Comparison of ENCODE assay signal across 1 cellular context in the genomic region with DNA sequence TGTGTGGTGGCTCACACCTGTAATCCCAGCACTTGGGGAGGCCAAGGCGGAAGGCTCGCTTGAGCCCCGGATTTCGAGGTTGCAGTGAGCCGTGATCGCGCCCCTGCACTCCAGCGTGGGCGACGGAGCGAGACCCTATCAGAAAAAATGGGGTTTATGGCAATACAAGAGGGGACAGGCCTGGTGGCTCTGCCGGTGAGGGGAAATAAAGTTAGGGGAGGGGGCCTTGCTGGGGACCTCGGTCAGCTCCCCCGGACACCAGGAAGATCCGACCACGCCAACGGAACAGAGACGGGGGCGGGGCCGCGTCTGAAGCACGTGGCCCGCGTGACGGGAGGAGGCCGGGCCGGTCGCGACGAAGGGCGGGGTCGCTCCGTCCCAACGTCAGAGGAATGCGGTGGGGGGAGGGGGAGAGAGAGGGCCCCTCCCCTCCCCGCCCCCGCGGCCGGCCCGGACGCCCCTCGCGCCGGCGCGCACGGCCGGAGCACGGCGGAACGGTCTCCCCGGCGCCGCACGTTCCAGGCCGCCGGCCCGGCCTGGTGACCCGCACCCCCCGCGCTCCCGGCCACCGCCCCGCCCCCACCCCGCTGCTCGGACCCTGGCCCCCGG.
TF ChIP-seq lines count a peak whose summit lies in the region.

No MANE protein-coding gene starts in this region.

TF ChIP-seq in K562, 482 proteins besides CTCF, POLR2A, EP300 and RAD21 (continued from another document and continues in another):
- TF ChIP-seq JUN (IDR thresholded peaks at IDR 0.05; ENCODE audit: borderline replicate concordance, low read depth, low read length) = peak; percentile 65; the same call in 1 of the 2 replicates
- TF ChIP-seq JUN (CRISPR knock-in tag; IDR thresholded peaks at IDR 0.05; ENCODE audit: borderline replicate concordance) = no peak
- TF ChIP-seq, protein P1, sequence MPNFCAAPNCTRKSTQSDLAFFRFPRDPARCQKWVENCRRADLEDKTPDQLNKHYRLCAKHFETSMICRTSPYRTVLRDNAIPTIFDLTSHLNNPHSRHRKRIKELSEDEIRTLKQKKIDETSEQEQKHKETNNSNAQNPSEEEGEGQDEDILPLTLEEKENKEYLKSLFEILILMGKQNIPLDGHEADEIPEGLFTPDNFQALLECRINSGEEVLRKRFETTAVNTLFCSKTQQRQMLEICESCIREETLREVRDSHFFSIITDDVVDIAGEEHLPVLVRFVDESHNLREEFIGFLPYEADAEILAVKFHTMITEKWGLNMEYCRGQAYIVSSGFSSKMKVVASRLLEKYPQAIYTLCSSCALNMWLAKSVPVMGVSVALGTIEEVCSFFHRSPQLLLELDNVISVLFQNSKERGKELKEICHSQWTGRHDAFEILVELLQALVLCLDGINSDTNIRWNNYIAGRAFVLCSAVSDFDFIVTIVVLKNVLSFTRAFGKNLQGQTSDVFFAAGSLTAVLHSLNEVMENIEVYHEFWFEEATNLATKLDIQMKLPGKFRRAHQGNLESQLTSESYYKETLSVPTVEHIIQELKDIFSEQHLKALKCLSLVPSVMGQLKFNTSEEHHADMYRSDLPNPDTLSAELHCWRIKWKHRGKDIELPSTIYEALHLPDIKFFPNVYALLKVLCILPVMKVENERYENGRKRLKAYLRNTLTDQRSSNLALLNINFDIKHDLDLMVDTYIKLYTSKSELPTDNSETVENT (CRISPR knock-in tag; IDR thresholded peaks at IDR 0.05) = no peak
- no peak for TF ChIP-seq CBFA2T3 (IDR thresholded peaks at IDR 0.05)
- TF ChIP-seq SRSF7 (optimal IDR thresholded peaks at IDR 0.05; ENCODE audit: low read depth, low read length) = no peak
- TF ChIP-seq, protein P2, sequence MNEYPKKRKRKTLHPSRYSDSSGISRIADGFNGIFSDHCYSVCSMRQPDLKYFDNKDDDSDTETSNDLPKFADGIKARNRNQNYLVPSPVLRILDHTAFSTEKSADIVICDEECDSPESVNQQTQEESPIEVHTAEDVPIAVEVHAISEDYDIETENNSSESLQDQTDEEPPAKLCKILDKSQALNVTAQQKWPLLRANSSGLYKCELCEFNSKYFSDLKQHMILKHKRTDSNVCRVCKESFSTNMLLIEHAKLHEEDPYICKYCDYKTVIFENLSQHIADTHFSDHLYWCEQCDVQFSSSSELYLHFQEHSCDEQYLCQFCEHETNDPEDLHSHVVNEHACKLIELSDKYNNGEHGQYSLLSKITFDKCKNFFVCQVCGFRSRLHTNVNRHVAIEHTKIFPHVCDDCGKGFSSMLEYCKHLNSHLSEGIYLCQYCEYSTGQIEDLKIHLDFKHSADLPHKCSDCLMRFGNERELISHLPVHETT (CRISPR knock-in tag; conservative IDR thresholded peaks at IDR 0.05 in 1 of 2, IDR thresholded peaks at IDR 0.05 in 1 of 2) = peak in 1 of 2 experiments; percentile 99; a peak in 2 of 4 replicates
- TF ChIP-seq RAD51 (IDR thresholded peaks at IDR 0.05; ENCODE audit: borderline replicate concordance, low read depth) = peak; percentile 85
- TF ChIP-seq CREM (IDR thresholded peaks at IDR 0.05; ENCODE audit: low read depth) = peak; percentile 97
- TF ChIP-seq, protein P3, sequence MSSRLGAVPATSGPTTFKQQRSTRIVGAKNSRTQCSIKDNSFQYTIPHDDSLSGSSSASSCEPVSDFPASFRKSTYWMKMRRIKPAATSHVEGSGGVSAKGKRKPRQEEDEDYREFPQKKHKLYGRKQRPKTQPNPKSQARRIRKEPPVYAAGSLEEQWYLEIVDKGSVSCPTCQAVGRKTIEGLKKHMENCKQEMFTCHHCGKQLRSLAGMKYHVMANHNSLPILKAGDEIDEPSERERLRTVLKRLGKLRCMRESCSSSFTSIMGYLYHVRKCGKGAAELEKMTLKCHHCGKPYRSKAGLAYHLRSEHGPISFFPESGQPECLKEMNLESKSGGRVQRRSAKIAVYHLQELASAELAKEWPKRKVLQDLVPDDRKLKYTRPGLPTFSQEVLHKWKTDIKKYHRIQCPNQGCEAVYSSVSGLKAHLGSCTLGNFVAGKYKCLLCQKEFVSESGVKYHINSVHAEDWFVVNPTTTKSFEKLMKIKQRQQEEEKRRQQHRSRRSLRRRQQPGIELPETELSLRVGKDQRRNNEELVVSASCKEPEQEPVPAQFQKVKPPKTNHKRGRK (tag; IDR thresholded peaks at IDR 0.05) = no peak
- TF ChIP-seq TEAD4 (IDR thresholded peaks at IDR 0.05; ENCODE audit: low read length) = peak; percentile 67; the same call in 1 of the 2 replicates
- TF ChIP-seq TEAD4 (CRISPR knock-in tag; IDR thresholded peaks at IDR 0.05; ENCODE audit: borderline replicate concordance) = no peak
- no peak for TF ChIP-seq ZNF217 (CRISPR knock-in tag; IDR thresholded peaks at IDR 0.05)
- no peak for TF ChIP-seq CEBPG (CRISPR knock-in tag; IDR thresholded peaks at IDR 0.05)
- no peak for TF ChIP-seq CEBPG (tag; conservative IDR thresholded peaks at IDR 0.05 in 1 of 2, IDR thresholded peaks at IDR 0.05 in 1 of 2)
- TF ChIP-seq PTRF (tag; IDR thresholded peaks at IDR 0.05) = no peak
- TF ChIP-seq HNRNPLL (IDR thresholded peaks at IDR 0.05; ENCODE audit: low read depth, low read length, poor library complexity, severe bottlenecking) = no peak
- peak; percentile 44 for TF ChIP-seq CBFA2T2 (conservative IDR thresholded peaks at IDR 0.05)
- TF ChIP-seq, protein P4, sequence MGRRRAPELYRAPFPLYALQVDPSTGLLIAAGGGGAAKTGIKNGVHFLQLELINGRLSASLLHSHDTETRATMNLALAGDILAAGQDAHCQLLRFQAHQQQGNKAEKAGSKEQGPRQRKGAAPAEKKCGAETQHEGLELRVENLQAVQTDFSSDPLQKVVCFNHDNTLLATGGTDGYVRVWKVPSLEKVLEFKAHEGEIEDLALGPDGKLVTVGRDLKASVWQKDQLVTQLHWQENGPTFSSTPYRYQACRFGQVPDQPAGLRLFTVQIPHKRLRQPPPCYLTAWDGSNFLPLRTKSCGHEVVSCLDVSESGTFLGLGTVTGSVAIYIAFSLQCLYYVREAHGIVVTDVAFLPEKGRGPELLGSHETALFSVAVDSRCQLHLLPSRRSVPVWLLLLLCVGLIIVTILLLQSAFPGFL (CRISPR knock-in tag; IDR thresholded peaks at IDR 0.05) = no peak
- no peak for TF ChIP-seq POLR2AphosphoS2 (IDR thresholded peaks at IDR 0.05; ENCODE audit: low read length)
- peak; percentile 71 for TF ChIP-seq POLR2B (IDR thresholded peaks at IDR 0.05; ENCODE audit: low read depth, partially characterized antibody)
- no peak for TF ChIP-seq HSF4 (CRISPR knock-in tag; IDR thresholded peaks at IDR 0.05; ENCODE audit: borderline replicate concordance)
- TF ChIP-seq XRCC3 (IDR thresholded peaks at IDR 0.05) = no peak
- TF ChIP-seq ATF1 (CRISPR knock-in tag; IDR thresholded peaks at IDR 0.05) = peak; percentile 80
- TF ChIP-seq ATF1 (tag; IDR thresholded peaks at IDR 0.05) = peak; percentile 92
- no peak for TF ChIP-seq DACH1 (IDR thresholded peaks at IDR 0.05; ENCODE audit: partially characterized antibody)
- TF ChIP-seq DIDO1 (tag; IDR thresholded peaks at IDR 0.05; ENCODE audit: low read depth) = no peak
- TF ChIP-seq ZNF75A (CRISPR knock-in tag; IDR thresholded peaks at IDR 0.05) = no peak
- no peak for TF ChIP-seq ZNF133 (CRISPR knock-in tag; IDR thresholded peaks at IDR 0.05)
- TF ChIP-seq MAFF (IDR thresholded peaks at IDR 0.05; ENCODE audit: low read length) = no peak
- TF ChIP-seq, protein P5, sequence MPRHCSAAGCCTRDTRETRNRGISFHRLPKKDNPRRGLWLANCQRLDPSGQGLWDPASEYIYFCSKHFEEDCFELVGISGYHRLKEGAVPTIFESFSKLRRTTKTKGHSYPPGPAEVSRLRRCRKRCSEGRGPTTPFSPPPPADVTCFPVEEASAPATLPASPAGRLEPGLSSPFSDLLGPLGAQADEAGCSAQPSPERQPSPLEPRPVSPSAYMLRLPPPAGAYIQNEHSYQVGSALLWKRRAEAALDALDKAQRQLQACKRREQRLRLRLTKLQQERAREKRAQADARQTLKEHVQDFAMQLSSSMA (CRISPR knock-in tag; IDR thresholded peaks at IDR 0.05) = peak; percentile 54; the same call in 1 of the 2 replicates
- no peak for TF ChIP-seq RBM22 (IDR thresholded peaks at IDR 0.05; ENCODE audit: low read depth, low read length, poor library complexity, severe bottlenecking)
- no peak for TF ChIP-seq ZNF3 (CRISPR knock-in tag; IDR thresholded peaks at IDR 0.05)
- peak; percentile 42 for TF ChIP-seq ZFX (CRISPR knock-in tag; IDR thresholded peaks at IDR 0.05)
- TF ChIP-seq FOXM1 (IDR thresholded peaks at IDR 0.05; ENCODE audit: low read depth) = no peak
- no peak for TF ChIP-seq FOXM1 (CRISPR knock-in tag; IDR thresholded peaks at IDR 0.05; ENCODE audit: low read depth)
- no peak for TF ChIP-seq POU5F1 (IDR thresholded peaks at IDR 0.05; ENCODE audit: borderline replicate concordance, low read depth, low read length, partially characterized antibody)
- TF ChIP-seq, protein P6, sequence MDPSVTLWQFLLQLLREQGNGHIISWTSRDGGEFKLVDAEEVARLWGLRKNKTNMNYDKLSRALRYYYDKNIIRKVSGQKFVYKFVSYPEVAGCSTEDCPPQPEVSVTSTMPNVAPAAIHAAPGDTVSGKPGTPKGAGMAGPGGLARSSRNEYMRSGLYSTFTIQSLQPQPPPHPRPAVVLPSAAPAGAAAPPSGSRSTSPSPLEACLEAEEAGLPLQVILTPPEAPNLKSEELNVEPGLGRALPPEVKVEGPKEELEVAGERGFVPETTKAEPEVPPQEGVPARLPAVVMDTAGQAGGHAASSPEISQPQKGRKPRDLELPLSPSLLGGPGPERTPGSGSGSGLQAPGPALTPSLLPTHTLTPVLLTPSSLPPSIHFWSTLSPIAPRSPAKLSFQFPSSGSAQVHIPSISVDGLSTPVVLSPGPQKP (CRISPR knock-in tag; IDR thresholded peaks at IDR 0.05) = no peak
- TF ChIP-seq RFX7 (CRISPR knock-in tag; IDR thresholded peaks at IDR 0.05) = no peak
- TF ChIP-seq ZBTB7A (IDR thresholded peaks at IDR 0.05; ENCODE audit: borderline replicate concordance, control insufficient read depth, low read depth, low read length) = peak; percentile 97
- peak; percentile 78 for TF ChIP-seq SUPT5H (IDR thresholded peaks at IDR 0.05)
- no peak; the same call in 1 of the 2 replicates for TF ChIP-seq NFE2 (IDR thresholded peaks at IDR 0.05; ENCODE audit: low read depth)
- no peak for TF ChIP-seq NR2F6 (CRISPR knock-in tag; IDR thresholded peaks at IDR 0.05)
- TF ChIP-seq, protein P7, sequence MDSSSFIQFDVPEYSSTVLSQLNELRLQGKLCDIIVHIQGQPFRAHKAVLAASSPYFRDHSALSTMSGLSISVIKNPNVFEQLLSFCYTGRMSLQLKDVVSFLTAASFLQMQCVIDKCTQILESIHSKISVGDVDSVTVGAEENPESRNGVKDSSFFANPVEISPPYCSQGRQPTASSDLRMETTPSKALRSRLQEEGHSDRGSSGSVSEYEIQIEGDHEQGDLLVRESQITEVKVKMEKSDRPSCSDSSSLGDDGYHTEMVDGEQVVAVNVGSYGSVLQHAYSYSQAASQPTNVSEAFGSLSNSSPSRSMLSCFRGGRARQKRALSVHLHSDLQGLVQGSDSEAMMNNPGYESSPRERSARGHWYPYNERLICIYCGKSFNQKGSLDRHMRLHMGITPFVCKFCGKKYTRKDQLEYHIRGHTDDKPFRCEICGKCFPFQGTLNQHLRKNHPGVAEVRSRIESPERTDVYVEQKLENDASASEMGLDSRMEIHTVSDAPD (CRISPR knock-in tag; IDR thresholded peaks at IDR 0.05) = no peak
- no peak for TF ChIP-seq GABPB1 (CRISPR knock-in tag; IDR thresholded peaks at IDR 0.05)
- TF ChIP-seq MXI1 (IDR thresholded peaks at IDR 0.05; ENCODE audit: low read depth, low read length) = peak; percentile 93
- TF ChIP-seq LCOR (CRISPR knock-in tag; IDR thresholded peaks at IDR 0.05) = no peak
- TF ChIP-seq KAT8 (IDR thresholded peaks at IDR 0.05; ENCODE audit: low read depth) = no peak
- no peak for TF ChIP-seq ZNF830 (CRISPR knock-in tag; IDR thresholded peaks at IDR 0.05)
- no peak for TF ChIP-seq ZKSCAN8 (CRISPR knock-in tag; IDR thresholded peaks at IDR 0.05)
- TF ChIP-seq SMARCC2 (IDR thresholded peaks at IDR 0.05; ENCODE audit: low read depth) = no peak
- TF ChIP-seq, protein P8, sequence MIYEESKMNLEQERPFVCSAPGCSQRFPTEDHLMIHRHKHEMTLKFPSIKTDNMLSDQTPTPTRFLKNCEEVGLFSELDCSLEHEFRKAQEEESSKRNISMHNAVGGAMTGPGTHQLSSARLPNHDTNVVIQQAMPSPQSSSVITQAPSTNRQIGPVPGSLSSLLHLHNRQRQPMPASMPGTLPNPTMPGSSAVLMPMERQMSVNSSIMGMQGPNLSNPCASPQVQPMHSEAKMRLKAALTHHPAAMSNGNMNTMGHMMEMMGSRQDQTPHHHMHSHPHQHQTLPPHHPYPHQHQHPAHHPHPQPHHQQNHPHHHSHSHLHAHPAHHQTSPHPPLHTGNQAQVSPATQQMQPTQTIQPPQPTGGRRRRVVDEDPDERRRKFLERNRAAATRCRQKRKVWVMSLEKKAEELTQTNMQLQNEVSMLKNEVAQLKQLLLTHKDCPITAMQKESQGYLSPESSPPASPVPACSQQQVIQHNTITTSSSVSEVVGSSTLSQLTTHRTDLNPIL (CRISPR knock-in tag; IDR thresholded peaks at IDR 0.05) = no peak
- no peak for TF ChIP-seq SMAD2 (IDR thresholded peaks at IDR 0.05; ENCODE audit: low read depth, low read length)
- TF ChIP-seq ZNF197 (CRISPR knock-in tag; IDR thresholded peaks at IDR 0.05; ENCODE audit: low read depth) = no peak
- no peak for TF ChIP-seq MAFG (tag; conservative IDR thresholded peaks at IDR 0.05)
- TF ChIP-seq, protein P9, sequence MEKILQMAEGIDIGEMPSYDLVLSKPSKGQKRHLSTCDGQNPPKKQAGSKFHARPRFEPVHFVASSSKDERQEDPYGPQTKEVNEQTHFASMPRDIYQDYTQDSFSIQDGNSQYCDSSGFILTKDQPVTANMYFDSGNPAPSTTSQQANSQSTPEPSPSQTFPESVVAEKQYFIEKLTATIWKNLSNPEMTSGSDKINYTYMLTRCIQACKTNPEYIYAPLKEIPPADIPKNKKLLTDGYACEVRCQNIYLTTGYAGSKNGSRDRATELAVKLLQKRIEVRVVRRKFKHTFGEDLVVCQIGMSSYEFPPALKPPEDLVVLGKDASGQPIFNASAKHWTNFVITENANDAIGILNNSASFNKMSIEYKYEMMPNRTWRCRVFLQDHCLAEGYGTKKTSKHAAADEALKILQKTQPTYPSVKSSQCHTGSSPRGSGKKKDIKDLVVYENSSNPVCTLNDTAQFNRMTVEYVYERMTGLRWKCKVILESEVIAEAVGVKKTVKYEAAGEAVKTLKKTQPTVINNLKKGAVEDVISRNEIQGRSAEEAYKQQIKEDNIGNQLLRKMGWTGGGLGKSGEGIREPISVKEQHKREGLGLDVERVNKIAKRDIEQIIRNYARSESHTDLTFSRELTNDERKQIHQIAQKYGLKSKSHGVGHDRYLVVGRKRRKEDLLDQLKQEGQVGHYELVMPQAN (IDR thresholded peaks at IDR 0.05; ENCODE audit: borderline replicate concordance) = peak; percentile 92
- TF ChIP-seq, protein P10, sequence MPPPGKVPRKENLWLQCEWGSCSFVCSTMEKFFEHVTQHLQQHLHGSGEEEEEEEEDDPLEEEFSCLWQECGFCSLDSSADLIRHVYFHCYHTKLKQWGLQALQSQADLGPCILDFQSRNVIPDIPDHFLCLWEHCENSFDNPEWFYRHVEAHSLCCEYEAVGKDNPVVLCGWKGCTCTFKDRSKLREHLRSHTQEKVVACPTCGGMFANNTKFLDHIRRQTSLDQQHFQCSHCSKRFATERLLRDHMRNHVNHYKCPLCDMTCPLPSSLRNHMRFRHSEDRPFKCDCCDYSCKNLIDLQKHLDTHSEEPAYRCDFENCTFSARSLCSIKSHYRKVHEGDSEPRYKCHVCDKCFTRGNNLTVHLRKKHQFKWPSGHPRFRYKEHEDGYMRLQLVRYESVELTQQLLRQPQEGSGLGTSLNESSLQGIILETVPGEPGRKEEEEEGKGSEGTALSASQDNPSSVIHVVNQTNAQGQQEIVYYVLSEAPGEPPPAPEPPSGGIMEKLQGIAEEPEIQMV (tag; conservative IDR thresholded peaks at IDR 0.05; ENCODE audit: low read depth) = no peak
- peak; percentile 82 to 95 for TF ChIP-seq MAZ (CRISPR knock-in tag; conservative IDR thresholded peaks at IDR 0.05 in 1 of 2, IDR thresholded peaks at IDR 0.05 in 1 of 2)
- no peak; the same call in 1 of the 2 replicates for TF ChIP-seq ARID1B (IDR thresholded peaks at IDR 0.05)
